1 cellular context compared by ENCODE assay signal in genomic region chr3:165874663-165875489, GRCh38.
TF ChIP-seq lines count a peak whose summit lies in the region.

No MANE protein-coding gene starts in this region.

TF ChIP-seq in HepG2, 621 proteins besides CTCF, POLR2A, EP300 and RAD21 (continued from another document and continues in another):
- TF ChIP-seq, protein P1, sequence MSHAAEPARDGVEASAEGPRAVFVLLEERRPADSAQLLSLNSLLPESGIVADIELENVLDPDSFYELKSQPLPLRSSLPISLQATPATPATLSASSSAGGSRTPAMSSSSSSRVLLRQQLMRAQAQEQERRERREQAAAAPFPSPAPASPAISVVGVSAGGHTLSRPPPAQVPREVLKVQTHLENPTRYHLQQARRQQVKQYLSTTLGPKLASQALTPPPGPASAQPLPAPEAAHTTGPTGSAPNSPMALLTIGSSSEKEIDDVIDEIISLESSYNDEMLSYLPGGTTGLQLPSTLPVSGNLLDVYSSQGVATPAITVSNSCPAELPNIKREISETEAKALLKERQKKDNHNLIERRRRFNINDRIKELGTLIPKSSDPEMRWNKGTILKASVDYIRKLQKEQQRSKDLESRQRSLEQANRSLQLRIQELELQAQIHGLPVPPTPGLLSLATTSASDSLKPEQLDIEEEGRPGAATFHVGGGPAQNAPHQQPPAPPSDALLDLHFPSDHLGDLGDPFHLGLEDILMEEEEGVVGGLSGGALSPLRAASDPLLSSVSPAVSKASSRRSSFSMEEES (CRISPR knock-in tag; IDR thresholded peaks at IDR 0.05) = 0 out of 2 replicates have a peak, but pooled peaks have one; percentile 48
- TF ChIP-seq MEF2D (CRISPR knock-in tag; IDR thresholded peaks at IDR 0.05) (peak; percentile 69; the same call in 1 of the 2 replicates), IRX3 (CRISPR knock-in tag; IDR thresholded peaks at IDR 0.05; ENCODE audit: borderline replicate concordance, low read depth) (0 out of 2 replicates have a peak, but pooled peaks have one; percentile 43), GATAD2A (CRISPR knock-in tag; IDR thresholded peaks at IDR 0.05) (peak; percentile 60), SNAI1 (CRISPR knock-in tag; IDR thresholded peaks at IDR 0.05; ENCODE audit: borderline replicate concordance) (0 out of 2 replicates have a peak, but pooled peaks have one; percentile 43), YEATS4 (CRISPR knock-in tag; IDR thresholded peaks at IDR 0.05; ENCODE audit: borderline replicate concordance) (peak; percentile 79), GABPB1 (CRISPR knock-in tag; IDR thresholded peaks at IDR 0.05) (peak; percentile 23), PHF21A (CRISPR knock-in tag; IDR thresholded peaks at IDR 0.05) (peak; percentile 39; the same call in 1 of the 2 replicates), PHF20 (CRISPR knock-in tag; IDR thresholded peaks at IDR 0.05) (peak; percentile 72), TBL1XR1 (IDR thresholded peaks at IDR 0.05; ENCODE audit: borderline replicate concordance, low read length, partially characterized antibody) (no peak), ZNF710 (CRISPR knock-in tag; IDR thresholded peaks at IDR 0.05; ENCODE audit: borderline replicate concordance) (peak; percentile 72; the same call in 1 of the 2 replicates), ZFX (CRISPR knock-in tag; IDR thresholded peaks at IDR 0.05; ENCODE audit: low read depth) (peak; percentile 96), NFKB2 (CRISPR knock-in tag; IDR thresholded peaks at IDR 0.05; ENCODE audit: borderline replicate concordance) (peak; percentile 21; the same call in 1 of the 2 replicates), ZNF160 (CRISPR knock-in tag; IDR thresholded peaks at IDR 0.05) (peak; percentile 69; the same call in 1 of the 2 replicates), SPEN (CRISPR knock-in tag; IDR thresholded peaks at IDR 0.05; ENCODE audit: low read depth) (peak; percentile 93), NONO (IDR thresholded peaks at IDR 0.05) (no peak), NONO (CRISPR knock-in tag; conservative IDR thresholded peaks at IDR 0.05) (peak; percentile 62; the same call in 1 of the 2 replicates), NFATC3 (CRISPR knock-in tag; IDR thresholded peaks at IDR 0.05) (0 out of 2 replicates have a peak, but pooled peaks have one; percentile 20), KLF16 (CRISPR knock-in tag; IDR thresholded peaks at IDR 0.05) (no peak), ZBTB10 (CRISPR knock-in tag; IDR thresholded peaks at IDR 0.05; ENCODE audit: borderline replicate concordance) (no peak), ZNF746 (CRISPR knock-in tag; IDR thresholded peaks at IDR 0.05) (0 out of 2 replicates have a peak, but pooled peaks have one; percentile 32), ZKSCAN5 (CRISPR knock-in tag; IDR thresholded peaks at IDR 0.05) (no peak), ZSCAN21 (CRISPR knock-in tag; IDR thresholded peaks at IDR 0.05; ENCODE audit: borderline replicate concordance) (peak; percentile 18; the same call in 1 of the 2 replicates), SOX6 (IDR thresholded peaks at IDR 0.05) (no peak), SOX6 (CRISPR knock-in tag; IDR thresholded peaks at IDR 0.05) (peak; percentile 75), HOMEZ (CRISPR knock-in tag; IDR thresholded peaks at IDR 0.05; ENCODE audit: low read depth) (peak; percentile 89; the same call in 1 of the 2 replicates), CREB1 (IDR thresholded peaks at IDR 0.05) (no peak), CREB1 (CRISPR knock-in tag; IDR thresholded peaks at IDR 0.05) (peak; percentile 28; the same call in 1 of the 2 replicates), KDM5A (IDR thresholded peaks at IDR 0.05; ENCODE audit: borderline replicate concordance, low read length) (0 out of 2 replicates have a peak, but pooled peaks have one; percentile 23), GATAD1 (CRISPR knock-in tag; IDR thresholded peaks at IDR 0.05) (peak; percentile 81), ZNF598 (CRISPR knock-in tag; IDR thresholded peaks at IDR 0.05; ENCODE audit: borderline replicate concordance) (no peak), HOXD1 (CRISPR knock-in tag; IDR thresholded peaks at IDR 0.05) (no peak), ZBTB38 (CRISPR knock-in tag; IDR thresholded peaks at IDR 0.05) (0 out of 2 replicates have a peak, but pooled peaks have one; percentile 14), ZNF557 (CRISPR knock-in tag; IDR thresholded peaks at IDR 0.05) (peak; percentile 22; the same call in 1 of the 2 replicates), KDM5B (CRISPR knock-in tag; IDR thresholded peaks at IDR 0.05; ENCODE audit: borderline replicate concordance) (peak; percentile 72; the same call in 1 of the 2 replicates), HES4 (CRISPR knock-in tag; IDR thresholded peaks at IDR 0.05; ENCODE audit: borderline replicate concordance) (no peak), FOXM1 (CRISPR knock-in tag; IDR thresholded peaks at IDR 0.05) (no peak), ZNF207 (IDR thresholded peaks at IDR 0.05; ENCODE audit: borderline replicate concordance) (no peak), ZNF446 (CRISPR knock-in tag; IDR thresholded peaks at IDR 0.05) (peak; percentile 59; the same call in 1 of the 2 replicates), NFE2 (CRISPR knock-in tag; IDR thresholded peaks at IDR 0.05) (peak; percentile 89), NRL (CRISPR knock-in tag; IDR thresholded peaks at IDR 0.05; ENCODE audit: borderline replicate concordance) (0 out of 2 replicates have a peak, but pooled peaks have one; percentile 13), MED1 (CRISPR knock-in tag; IDR thresholded peaks at IDR 0.05) (peak; percentile 42; the same call in 1 of the 2 replicates), THAP11 (CRISPR knock-in tag; IDR thresholded peaks at IDR 0.05) (peak; percentile 72), ZNF800 (CRISPR knock-in tag; IDR thresholded peaks at IDR 0.05) (peak; percentile 71; the same call in 1 of the 2 replicates), PITX1 (CRISPR knock-in tag; IDR thresholded peaks at IDR 0.05) (peak; percentile 86), HNF1B (CRISPR knock-in tag; IDR thresholded peaks at IDR 0.05) (peak; percentile 74)
- TF ChIP-seq, protein P2, sequence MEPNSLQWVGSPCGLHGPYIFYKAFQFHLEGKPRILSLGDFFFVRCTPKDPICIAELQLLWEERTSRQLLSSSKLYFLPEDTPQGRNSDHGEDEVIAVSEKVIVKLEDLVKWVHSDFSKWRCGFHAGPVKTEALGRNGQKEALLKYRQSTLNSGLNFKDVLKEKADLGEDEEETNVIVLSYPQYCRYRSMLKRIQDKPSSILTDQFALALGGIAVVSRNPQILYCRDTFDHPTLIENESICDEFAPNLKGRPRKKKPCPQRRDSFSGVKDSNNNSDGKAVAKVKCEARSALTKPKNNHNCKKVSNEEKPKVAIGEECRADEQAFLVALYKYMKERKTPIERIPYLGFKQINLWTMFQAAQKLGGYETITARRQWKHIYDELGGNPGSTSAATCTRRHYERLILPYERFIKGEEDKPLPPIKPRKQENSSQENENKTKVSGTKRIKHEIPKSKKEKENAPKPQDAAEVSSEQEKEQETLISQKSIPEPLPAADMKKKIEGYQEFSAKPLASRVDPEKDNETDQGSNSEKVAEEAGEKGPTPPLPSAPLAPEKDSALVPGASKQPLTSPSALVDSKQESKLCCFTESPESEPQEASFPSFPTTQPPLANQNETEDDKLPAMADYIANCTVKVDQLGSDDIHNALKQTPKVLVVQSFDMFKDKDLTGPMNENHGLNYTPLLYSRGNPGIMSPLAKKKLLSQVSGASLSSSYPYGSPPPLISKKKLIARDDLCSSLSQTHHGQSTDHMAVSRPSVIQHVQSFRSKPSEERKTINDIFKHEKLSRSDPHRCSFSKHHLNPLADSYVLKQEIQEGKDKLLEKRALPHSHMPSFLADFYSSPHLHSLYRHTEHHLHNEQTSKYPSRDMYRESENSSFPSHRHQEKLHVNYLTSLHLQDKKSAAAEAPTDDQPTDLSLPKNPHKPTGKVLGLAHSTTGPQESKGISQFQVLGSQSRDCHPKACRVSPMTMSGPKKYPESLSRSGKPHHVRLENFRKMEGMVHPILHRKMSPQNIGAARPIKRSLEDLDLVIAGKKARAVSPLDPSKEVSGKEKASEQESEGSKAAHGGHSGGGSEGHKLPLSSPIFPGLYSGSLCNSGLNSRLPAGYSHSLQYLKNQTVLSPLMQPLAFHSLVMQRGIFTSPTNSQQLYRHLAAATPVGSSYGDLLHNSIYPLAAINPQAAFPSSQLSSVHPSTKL (CRISPR knock-in tag; IDR thresholded peaks at IDR 0.05) = peak; percentile 38; the same call in 1 of the 2 replicates
- TF ChIP-seq, protein P3, sequence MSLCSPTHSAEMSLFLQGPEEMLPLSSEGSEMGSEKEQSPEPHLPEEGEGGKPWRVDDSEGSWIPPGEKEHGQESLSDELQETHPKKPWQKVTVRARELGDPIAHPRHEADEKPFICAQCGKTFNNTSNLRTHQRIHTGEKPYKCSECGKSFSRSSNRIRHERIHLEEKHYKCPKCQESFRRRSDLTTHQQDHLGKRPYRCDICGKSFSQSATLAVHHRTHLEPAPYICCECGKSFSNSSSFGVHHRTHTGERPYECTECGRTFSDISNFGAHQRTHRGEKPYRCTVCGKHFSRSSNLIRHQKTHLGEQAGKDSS (CRISPR knock-in tag; IDR thresholded peaks at IDR 0.05; ENCODE audit: borderline replicate concordance, low read depth) = peak; percentile 19; the same call in 1 of the 2 replicates
- TF ChIP-seq, protein P4, sequence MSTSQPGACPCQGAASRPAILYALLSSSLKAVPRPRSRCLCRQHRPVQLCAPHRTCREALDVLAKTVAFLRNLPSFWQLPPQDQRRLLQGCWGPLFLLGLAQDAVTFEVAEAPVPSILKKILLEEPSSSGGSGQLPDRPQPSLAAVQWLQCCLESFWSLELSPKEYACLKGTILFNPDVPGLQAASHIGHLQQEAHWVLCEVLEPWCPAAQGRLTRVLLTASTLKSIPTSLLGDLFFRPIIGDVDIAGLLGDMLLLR (CRISPR knock-in tag; IDR thresholded peaks at IDR 0.05) = peak; percentile 51; the same call in 1 of the 2 replicates
